25 cellular contexts compared by ENCODE assay signal in genomic region chr4:65367306-65367705, GRCh38.
DNase-seq lines count a peak whose midpoint lies in the region; ATAC-seq and TF ChIP-seq lines count a peak whose summit lies in the region.
"Had no signal": no experiment of that assay in that cellular context is flagged by ENCODE, and none has a peak within 500 bp of the region (broad histone marks: within the 10 kb centered on the region; RNA-seq: fewer than 3 reads in every experiment).

No MANE protein-coding gene starts in this region.

- no peaks in the 10 kb centered on the region for H3K9me2 ChIP-seq in GM23248 (ENCODE audit: insufficient read depth)
- no peaks in the 10 kb centered on the region for H3K9me2 ChIP-seq in MM.1S (replicated peaks; ENCODE audit: insufficient read depth, low read length)

- H3K27ac ChIP-seq in GM23248 (no peak overlapping the region), MM.1S (ENCODE audit: low read length) (peak overlapping the region; percentile 7; the same call in 1 of the 2 replicates)
- H3K27ac ChIP-seq: left ventricle myocardium inferior, neural progenitor cell, parathyroid adenoma, vagina, VCaP had no signal

- H3K79me2 ChIP-seq in GM23248 (ENCODE audit: insufficient read depth) (no peaks in the 10 kb centered on the region), MM.1S (ENCODE audit: low read length) (no peaks in the 10 kb centered on the region)
- H3K79me2 ChIP-seq: parathyroid adenoma had no signal

- H3K4me3 ChIP-seq in GM23248: no peak overlapping the region
- no peak overlapping the region for H3K4me3 ChIP-seq in MM.1S (ENCODE audit: low read length)
- H3K4me3 ChIP-seq: left ventricle myocardium inferior, neural progenitor cell, vagina had no signal

- DNase-seq in GM23248 (peak; percentile 0), MM.1S (peak; percentile 74), astrocyte of the hippocampus (ENCODE audit: low read depth, low spot score) (peak; percentile 25), myocyte (ENCODE audit: low read depth) (peak; percentile 28), islet precursor cell (no peak), mucosa of gallbladder (ENCODE audit: low spot score) (no peak)
- DNase-seq: activated CD4-positive, alpha-beta T cell treated with anti-CD3 and anti-CD28 coated beads for 4 hours; activated CD8-positive, alpha-beta T cell treated with anti-CD3 and anti-CD28 coated beads, Interleukin-2, amount 10 ng/mL, durations not matched to agents 7 days and 5 days; activated naive CD4-positive, alpha-beta T cell treated with anti-CD3 and anti-CD28 coated beads, Interleukin-2, amount 50 U/mL, for 16 hours; amygdala; BE2C; CD8-positive, alpha-beta T cell; cortex of kidney; effector memory CD4-positive, alpha-beta T cell; foreskin fibroblast; left ventricle myocardium inferior; mesenchymal stem cell; NCI-H524; stimulated activated CD4-positive, alpha-beta T cell treated with anti-CD3 and anti-CD28 coated beads, Interleukin-1b, Interleukin-23, amount 100 ng/mL, for 48 hours; T-helper 9 cell had no signal

- no peak overlapping the region for H3K4me2 ChIP-seq in GM23248 (ENCODE audit: unreplicated experiment)
- peak overlapping the region; percentile 38; the same call in 1 of the 2 replicates for H3K4me2 ChIP-seq in MM.1S (ENCODE audit: low read depth, low read length)
- H3K4me2 ChIP-seq: neural progenitor cell had no signal

- no peaks in the 10 kb centered on the region for H3K9me3 ChIP-seq in GM23248 (ENCODE audit: low read depth)
- H3K9me3 ChIP-seq in MM.1S (replicated peaks; ENCODE audit: insufficient read depth, low read length): no peaks in the 10 kb centered on the region
- H3K9me3 ChIP-seq: BE2C, left ventricle myocardium inferior, vagina had no signal

- H4K20me1 ChIP-seq in GM23248 (ENCODE audit: insufficient read depth): no peaks in the 10 kb centered on the region
- H4K20me1 ChIP-seq in MM.1S (ENCODE audit: insufficient read depth, low read length): no peaks in the 10 kb centered on the region

- H2AFZ ChIP-seq in GM23248 (no peak overlapping the region), MM.1S (ENCODE audit: low read length) (no peak overlapping the region)
- H2AFZ ChIP-seq: neural progenitor cell, parathyroid adenoma had no signal

- H3K36me3 ChIP-seq in GM23248 (ENCODE audit: low read depth) (no peaks in the 10 kb centered on the region), MM.1S (replicated peaks; ENCODE audit: insufficient read depth, low read length) (no peaks in the 10 kb centered on the region)
- H3K36me3 ChIP-seq: BE2C, left ventricle myocardium inferior, neural progenitor cell, vagina had no signal

- H3F3A ChIP-seq in GM23248 (ENCODE audit: insufficient read depth): no peaks in the 10 kb centered on the region
- no peaks in the 10 kb centered on the region for H3F3A ChIP-seq in MM.1S (ENCODE audit: insufficient read depth, low read length)

- no peak for TF ChIP-seq CTCF in MM.1S (IDR thresholded peaks at IDR 0.05; ENCODE audit: low read length)

- 0% methylated on average over 1 of the region's 1 CpG for WGBS in GM23248 (ENCODE audit: low coverage in 1 of 2, low lambda C conversion rate in 2 of 2, missing lambda C conversion rate in 2 of 2), 2 experiments

- in situ Hi-C loops in GM23248 (cut with MboI): no loop called here

- H3K9ac ChIP-seq in GM23248 (no peak overlapping the region), MM.1S (ENCODE audit: low read length) (no peak overlapping the region)
- H3K9ac ChIP-seq: neural progenitor cell, parathyroid adenoma had no signal

- H3K4me1 ChIP-seq in GM23248 (ENCODE audit: insufficient read depth) (no peaks in the 10 kb centered on the region), MM.1S (ENCODE audit: low read length) (peaks cover 10% of the 10 kb centered on the region)
- H3K4me1 ChIP-seq: BE2C, left ventricle myocardium inferior, neural progenitor cell, parathyroid adenoma, vagina had no signal

- ATAC-seq in HG02870 (IDR thresholded peaks at IDR 0.05; ENCODE audit: unreplicated experiment): no peak
- ATAC-seq: activated CD8-positive, alpha-beta T cell treated with anti-CD3 and anti-CD28 coated beads, Interleukin-2, amount 10 ng/mL, durations not matched to agents 7 days and 5 days; CD8-positive, alpha-beta T cell had no signal

- H3K27me3 ChIP-seq in GM23248 (replicated peaks; ENCODE audit: insufficient read depth) (no peaks in the 10 kb centered on the region), MM.1S (replicated peaks; ENCODE audit: insufficient read depth, low read length) (no peaks in the 10 kb centered on the region)
- H3K27me3 ChIP-seq: BE2C, neural progenitor cell, vagina had no signal

Comparison
In these comparisons a context has a peak if more than half of its experiments do, and no peak if none do; other contexts are left out.
1. DNase-seq: peak in GM23248 (single experiment), MM.1S (single experiment), astrocyte of the hippocampus (single experiment) and myocyte (single experiment); none in islet precursor cell (single experiment) and mucosa of gallbladder (single experiment).